ENCODE assay signal across 1 cellular context in the genomic region with DNA sequence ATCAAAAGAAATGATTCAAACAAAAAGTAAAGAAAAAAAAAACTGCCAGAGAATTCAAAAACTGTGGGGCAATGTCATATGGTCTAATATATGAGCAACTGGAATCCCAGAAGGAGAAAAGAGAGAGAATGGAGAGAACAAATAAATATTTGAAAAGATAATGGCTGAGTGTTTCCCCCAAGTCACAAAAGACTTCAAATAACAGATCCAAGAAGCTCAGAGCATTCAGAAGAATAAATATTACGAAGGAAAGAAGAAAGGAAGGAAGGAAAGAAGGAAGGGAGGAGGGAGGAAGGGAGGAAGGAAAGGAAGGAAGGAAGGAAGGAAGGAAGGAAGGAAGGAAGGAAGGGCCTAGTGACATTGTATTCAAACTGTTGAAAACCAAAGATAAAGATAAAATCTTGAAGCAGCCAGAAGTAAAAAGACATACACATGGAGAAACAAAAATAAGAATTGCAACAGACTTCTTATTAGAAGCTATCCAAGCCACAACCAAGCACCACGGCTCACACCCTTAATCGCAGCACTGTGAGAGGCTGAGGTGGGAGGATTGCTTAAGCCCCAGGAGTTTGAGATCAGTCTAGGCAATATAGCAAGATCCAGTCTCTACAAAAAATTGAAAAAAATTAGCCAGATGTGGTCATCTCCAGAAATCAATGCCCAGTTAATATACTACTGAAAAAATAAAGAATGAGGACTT.
TF ChIP-seq lines count a peak whose summit lies in the region.

No MANE protein-coding gene starts in this region.

TF ChIP-seq in K562, 482 proteins besides CTCF, POLR2A, EP300 and RAD21 (continued from another document):
- TF ChIP-seq, protein P1, sequence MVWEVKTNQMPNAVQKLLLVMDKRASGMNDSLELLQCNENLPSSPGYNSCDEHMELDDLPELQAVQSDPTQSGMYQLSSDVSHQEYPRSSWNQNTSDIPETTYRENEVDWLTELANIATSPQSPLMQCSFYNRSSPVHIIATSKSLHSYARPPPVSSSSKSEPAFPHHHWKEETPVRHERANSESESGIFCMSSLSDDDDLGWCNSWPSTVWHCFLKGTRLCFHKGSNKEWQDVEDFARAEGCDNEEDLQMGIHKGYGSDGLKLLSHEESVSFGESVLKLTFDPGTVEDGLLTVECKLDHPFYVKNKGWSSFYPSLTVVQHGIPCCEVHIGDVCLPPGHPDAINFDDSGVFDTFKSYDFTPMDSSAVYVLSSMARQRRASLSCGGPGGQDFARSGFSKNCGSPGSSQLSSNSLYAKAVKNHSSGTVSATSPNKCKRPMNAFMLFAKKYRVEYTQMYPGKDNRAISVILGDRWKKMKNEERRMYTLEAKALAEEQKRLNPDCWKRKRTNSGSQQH (CRISPR knock-in tag; IDR thresholded peaks at IDR 0.05) = no peak
- TF ChIP-seq SMARCA4 (IDR thresholded peaks at IDR 0.05) (0 out of 2 replicates have a peak, but pooled peaks have one; percentile 15), GABPB1 (CRISPR knock-in tag; IDR thresholded peaks at IDR 0.05) (no peak), CEBPB (tag; IDR thresholded peaks at IDR 0.05) (peak; percentile 47), CEBPG (CRISPR knock-in tag; IDR thresholded peaks at IDR 0.05) (no peak), CEBPG (tag; conservative IDR thresholded peaks at IDR 0.05 in 1 of 2, IDR thresholded peaks at IDR 0.05 in 1 of 2) (0 out of 4 replicates have a peak, but pooled peaks of 1 of the 2 experiments have one; percentile 21), SP2 (IDR thresholded peaks at IDR 0.05; ENCODE audit: extremely low read depth, low read depth, low read length, poor library complexity, severe bottlenecking) (no peak), HLTF (IDR thresholded peaks at IDR 0.05) (peak; percentile 32; the same call in 1 of the 2 replicates), ETV1 (tag; conservative IDR thresholded peaks at IDR 0.05; ENCODE audit: low read depth) (0 out of 2 replicates have a peak, but pooled peaks have one; percentile 15)
